Comparison of ENCODE assay signal across 24 cellular contexts in the genomic region with DNA sequence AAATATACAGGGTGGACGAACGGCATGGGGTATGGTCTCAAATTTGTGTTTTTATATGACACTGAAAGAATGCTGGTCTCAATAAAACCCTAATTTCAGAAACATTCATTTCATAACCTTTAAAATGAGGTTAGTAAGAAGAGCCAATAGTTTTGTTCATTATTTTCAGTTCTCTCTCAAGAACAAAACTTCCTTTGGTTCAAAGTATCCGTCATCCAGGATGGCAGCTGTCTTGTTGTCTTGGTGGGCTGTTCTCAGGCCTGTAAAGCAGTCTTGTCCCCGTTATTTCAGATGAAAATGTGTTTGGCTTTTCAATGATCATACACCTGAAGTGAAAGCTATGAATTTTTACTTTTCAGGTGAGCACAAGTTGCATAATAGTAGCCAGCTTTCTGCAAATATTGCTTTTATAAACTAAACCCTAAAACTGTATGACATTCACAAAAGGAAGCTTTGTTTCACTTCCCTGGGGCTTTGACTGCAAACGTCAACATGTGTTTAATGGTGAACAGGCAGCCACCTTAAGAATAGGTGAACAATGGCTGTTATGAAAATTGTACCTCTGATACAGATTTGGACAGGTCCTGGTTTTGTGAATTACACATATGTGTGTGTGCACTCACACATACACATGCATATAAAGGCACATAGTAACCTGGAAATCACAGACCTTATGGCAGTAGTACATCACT. TPM values are rescaled to one million over a fixed set of nuclear protein-coding genes. Genes with fewer than 3 reads are reported as not detected.
DNase-seq lines count a peak whose midpoint lies in the region; ATAC-seq and TF ChIP-seq lines count a peak whose summit lies in the region.
"Had no signal": no experiment of that assay in that cellular context is flagged by ENCODE, and none has a peak within 500 bp of the region (broad histone marks: within the 10 kb centered on the region; RNA-seq: fewer than 3 reads in every experiment).

No MANE protein-coding gene starts in this region.

- peaks cover 2% of the 10 kb centered on the region for H3K27me3 Mint-ChIP-seq in activated CD4-positive, alpha-beta memory T cell treated with anti-CD3 and anti-CD28 coated beads for 36 hours
- H3K27me3 Mint-ChIP-seq in activated CD4-positive, alpha-beta memory T cell treated with anti-CD3 and anti-CD28 coated beads, Interleukin-2, amount 10 ng/mL, durations not matched to agents 7 days and 5 days: peaks cover 13% of the 10 kb centered on the region
- no peaks in the 10 kb centered on the region for H3K27me3 Mint-ChIP-seq in T-helper 17 cell

- H3K4me3 Mint-ChIP-seq in activated CD4-positive, alpha-beta memory T cell treated with anti-CD3 and anti-CD28 coated beads for 36 hours: no peak overlapping the region
- no peak overlapping the region for H3K4me3 Mint-ChIP-seq in activated CD4-positive, alpha-beta memory T cell treated with anti-CD3 and anti-CD28 coated beads, Interleukin-2, amount 10 ng/mL, durations not matched to agents 7 days and 5 days
- peak overlapping the region; percentile 42 for H3K4me3 Mint-ChIP-seq in T-helper 17 cell
- H3K4me3 Mint-ChIP-seq: T-helper 2 cell treated with Interferon-gamma antibody and Interleukin-4, amounts not matched to agents 5 μg/mL and 100 μg/mL, for 36 hours had no signal

- peak; percentile 46 for ATAC-seq in GM21529 (IDR thresholded peaks at IDR 0.05; ENCODE audit: unreplicated experiment)
- no peak for ATAC-seq in T-helper 17 cell
- no peak for ATAC-seq in GM21526 (IDR thresholded peaks at IDR 0.05; ENCODE audit: low FRiP score, unreplicated experiment)
- ATAC-seq: foreskin keratinocyte had no signal

- POLR2A ChIA-PET in activated CD4-positive, alpha-beta memory T cell treated with anti-CD3 and anti-CD28 coated beads for 36 hours (lab: Charles Lee): interaction anchor here (1.5 kb wide), 1 partner anchor 58 kb away, joined by 3 read pairs; no protein-coding TSS in a partner anchor
- POLR2A ChIA-PET in activated CD4-positive, alpha-beta memory T cell treated with anti-CD3 and anti-CD28 coated beads, Interleukin-2, amount 10 ng/mL, durations not matched to agents 7 days and 5 days (lab: Charles Lee): no interaction called here

- no peak for TF ChIP-seq CTCF in spleen (IDR thresholded peaks at IDR 0.05 in 8 of 11, conservative IDR thresholded peaks at IDR 0.05 in 3 of 11)

- TF ChIP-seq POLR2A in spleen (IDR thresholded peaks at IDR 0.05): no peak

- CTCF ChIA-PET in activated CD4-positive, alpha-beta memory T cell treated with anti-CD3 and anti-CD28 coated beads for 36 hours (lab: Charles Lee): interaction anchor here (1.0 to 2.6 kb wide), 2 partner anchors 18 to 23 kb away, joined by 3 to 13 read pairs; no protein-coding TSS in a partner anchor
- CTCF ChIA-PET in activated CD4-positive, alpha-beta memory T cell treated with anti-CD3 and anti-CD28 coated beads, Interleukin-2, amount 10 ng/mL, durations not matched to agents 7 days and 5 days (lab: Charles Lee): interaction anchor here (1.6 to 3.9 kb wide), 2 partner anchors 18 to 185 kb away, joined by 3 to 16 read pairs; no protein-coding TSS in a partner anchor

- intact Hi-C loops in activated CD4-positive, alpha-beta memory T cell treated with anti-CD3 and anti-CD28 coated beads for 36 hours (cut with micrococcal nuclease): no loop called here
- intact Hi-C loops in spleen (cut with DNase I; ENCODE audit: low total_unique reads): no loop called here

- H3K4me1 ChIP-seq in spleen: peaks cover 0 to 56% (median 14%) of the 10 kb centered on the region in 6 donors
- H3K4me1 ChIP-seq: BE2C, colonic mucosa, foreskin keratinocyte, upper lobe of right lung had no signal

- H3K4me1 Mint-ChIP-seq in activated CD4-positive, alpha-beta memory T cell treated with anti-CD3 and anti-CD28 coated beads for 36 hours (ENCODE audit: low read depth): peaks cover 70% of the 10 kb centered on the region
- peaks cover 76% of the 10 kb centered on the region for H3K4me1 Mint-ChIP-seq in activated CD4-positive, alpha-beta memory T cell treated with anti-CD3 and anti-CD28 coated beads, Interleukin-2, amount 10 ng/mL, durations not matched to agents 7 days and 5 days
- peaks cover 36% of the 10 kb centered on the region for H3K4me1 Mint-ChIP-seq in T-helper 17 cell

- H3K27me3 ChIP-seq in spleen (replicated peaks in 1 of 7): no peaks in the 10 kb centered on the region
- H3K27me3 ChIP-seq: BE2C, colonic mucosa, upper lobe of right lung had no signal

- no peaks in the 10 kb centered on the region for H3K36me3 ChIP-seq in spleen
- H3K36me3 ChIP-seq: BE2C, colonic mucosa, upper lobe of right lung had no signal

- 46 to 59% (median 51%) methylated on average over 5 of the region's 5 CpGs for WGBS in spleen, 5 donors

- DNase-seq in activated CD4-positive, alpha-beta memory T cell treated with anti-CD3 and anti-CD28 coated beads for 36 hours: no peak
- DNase-seq in activated CD4-positive, alpha-beta memory T cell treated with anti-CD3 and anti-CD28 coated beads, Interleukin-2, amount 10 ng/mL, durations not matched to agents 7 days and 5 days: no peak
- DNase-seq in T-helper 17 cell (no peak), spleen (no peak), SHP77 treated with DMSO at 0.1 percent for 48 hours (lab: John Stamatoyannopoulos, UW) (no peak), NCI-H1048 (lab: John Stamatoyannopoulos, UW) (no peak)
- DNase-seq: activated gamma-delta T cell, BE2C, colonic mucosa, DMS79 treated with DMSO at 0.1 percent for 48 hours, foreskin keratinocyte, Karpas-422, mesenchymal stem cell, NCI-H187 treated with DMSO at 0.1 percent for 48 hours, occipital lobe, upper lobe of right lung had no signal

- peaks cover 7% of the 10 kb centered on the region for H3K36me3 Mint-ChIP-seq in activated CD4-positive, alpha-beta memory T cell treated with anti-CD3 and anti-CD28 coated beads for 36 hours
- peaks cover 63% of the 10 kb centered on the region for H3K36me3 Mint-ChIP-seq in activated CD4-positive, alpha-beta memory T cell treated with anti-CD3 and anti-CD28 coated beads, Interleukin-2, amount 10 ng/mL, durations not matched to agents 7 days and 5 days (ENCODE audit: low read depth)
- H3K36me3 Mint-ChIP-seq in T-helper 17 cell (ENCODE audit: low read depth): no peaks in the 10 kb centered on the region

- peak overlapping the region in 3 of 8 donors; percentile 0 to 55 (median 18) for H3K4me3 ChIP-seq in spleen
- H3K4me3 ChIP-seq: colonic mucosa, SK-N-MC, upper lobe of right lung had no signal

- H3K9me3 Mint-ChIP-seq in activated CD4-positive, alpha-beta memory T cell treated with anti-CD3 and anti-CD28 coated beads for 36 hours: no peaks in the 10 kb centered on the region
- H3K9me3 Mint-ChIP-seq in activated CD4-positive, alpha-beta memory T cell treated with anti-CD3 and anti-CD28 coated beads, Interleukin-2, amount 10 ng/mL, durations not matched to agents 7 days and 5 days: peaks cover 10% of the 10 kb centered on the region

- H3K27ac ChIP-seq in spleen: peak overlapping the region in 6 of 8 donors; percentile 58 to 90 (median 85)
- H3K27ac ChIP-seq: colonic mucosa, foreskin keratinocyte, RWPE1, SK-N-MC, upper lobe of right lung had no signal

- peak overlapping the region; percentile 5 for H3K27ac Mint-ChIP-seq in activated CD4-positive, alpha-beta memory T cell treated with anti-CD3 and anti-CD28 coated beads for 36 hours
- H3K27ac Mint-ChIP-seq in activated CD4-positive, alpha-beta memory T cell treated with anti-CD3 and anti-CD28 coated beads, Interleukin-2, amount 10 ng/mL, durations not matched to agents 7 days and 5 days: no peak overlapping the region
- peak overlapping the region; percentile 76 for H3K27ac Mint-ChIP-seq in T-helper 17 cell
- H3K27ac Mint-ChIP-seq: T-helper 2 cell treated with Interferon-gamma antibody and Interleukin-4, amounts not matched to agents 5 μg/mL and 100 μg/mL, for 36 hours had no signal

- H3K9me3 ChIP-seq in T-helper 17 cell (ENCODE audit: control insufficient read depth, low read length, poor library complexity, severe bottlenecking): no peaks in the 10 kb centered on the region
- no peaks in the 10 kb centered on the region for H3K9me3 ChIP-seq in spleen
- H3K9me3 ChIP-seq: BE2C, colonic mucosa, upper lobe of right lung had no signal

RNA-seq across cellular contexts. Expression of a gene that starts 2.6 kb away (rescaled TPM):
- 10 to 100 TPM in 1 of 2 experiments, 1 to 10 TPM in 1; 9.0 to 10.6 TPM for total RNA-seq in activated CD4-positive, alpha-beta memory T cell treated with anti-CD3 and anti-CD28 coated beads for 36 hours
- 1 to 10 TPM; 7.2 to 9.6 TPM for total RNA-seq in activated CD4-positive, alpha-beta memory T cell treated with anti-CD3 and anti-CD28 coated beads, Interleukin-2, amount 10 ng/mL, durations not matched to agents 7 days and 5 days
- 1 to 10 TPM; 6.0 to 8.8 TPM for total RNA-seq in T-helper 17 cell
- 100 to 1,000 TPM in 2 of 7 donors, 10 to 100 TPM in 5; 15.5 to 145 (median 35.4) TPM for total RNA-seq in spleen
- 1 to 10 TPM; 1.5 to 8.0 (median 4.8) TPM for polyA plus RNA-seq in spleen
- total RNA-seq: foreskin keratinocyte, H1, myocyte had no signal
- polyA plus RNA-seq: foreskin keratinocyte, H1 had no signal

RNA-seq across cellular contexts. Expression of a gene that starts 47.4 kb away (rescaled TPM):
- total RNA-seq in activated CD4-positive, alpha-beta memory T cell treated with anti-CD3 and anti-CD28 coated beads for 36 hours: under 1 TPM in 1 of 2 experiments, not detected in 1; 0.10 TPM
- under 1 TPM; 0.10 to 0.15 TPM for total RNA-seq in activated CD4-positive, alpha-beta memory T cell treated with anti-CD3 and anti-CD28 coated beads, Interleukin-2, amount 10 ng/mL, durations not matched to agents 7 days and 5 days
- total RNA-seq in T-helper 17 cell (under 1 TPM; 0.12 to 0.18 TPM), spleen (under 1 TPM in 1 of 7 donors, not detected in 6; 0.10 TPM)
- not detected for polyA plus RNA-seq in spleen
- total RNA-seq: foreskin keratinocyte, H1, skeletal muscle tissue, upper lobe of right lung had no signal
- polyA plus RNA-seq: foreskin keratinocyte, H1 had no signal
